ENCODE assay signal across 1 cellular context in the genomic region with DNA sequence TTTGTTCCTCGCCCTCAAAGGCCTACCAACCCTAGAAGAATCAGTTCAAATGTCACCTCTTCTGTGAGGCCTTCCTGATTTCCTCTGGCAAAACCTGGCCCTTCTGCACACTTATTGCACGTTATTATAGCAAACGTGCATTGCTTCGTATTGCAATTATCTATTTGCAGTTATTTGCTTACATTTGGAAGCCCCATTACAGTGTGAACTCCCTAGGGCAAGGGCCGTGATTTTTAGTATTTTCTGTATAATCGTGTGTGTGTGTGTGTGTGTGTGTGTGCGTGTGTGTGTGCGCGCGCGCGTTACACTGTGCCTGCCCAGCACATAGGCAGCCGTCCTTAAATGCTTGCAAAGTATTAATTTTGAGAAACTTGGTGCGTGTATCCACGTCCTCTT.
TF ChIP-seq lines count a peak whose summit lies in the region.

No MANE protein-coding gene starts in this region.

TF ChIP-seq in HEK293, 187 proteins besides CTCF, POLR2A, EP300 and RAD21 (continued from another document and continues in another):
- TF ChIP-seq ZNF580 (tag by site-specific recombination; IDR thresholded peaks at IDR 0.05) (no peak), ZNF785 (tag by site-specific recombination; IDR thresholded peaks at IDR 0.05) (no peak), ZNF274 (IDR thresholded peaks at IDR 0.05; ENCODE audit: low read length) (no peak), ZNF274 (tag by site-specific recombination; IDR thresholded peaks at IDR 0.05; ENCODE audit: borderline replicate concordance) (no peak), GLIS2 (tag by site-specific recombination; IDR thresholded peaks at IDR 0.05) (no peak), ZNF600 (tag by site-specific recombination; IDR thresholded peaks at IDR 0.05) (no peak), ZBTB20 (tag by site-specific recombination; IDR thresholded peaks at IDR 0.05) (no peak), ZNF747 (tag by site-specific recombination; IDR thresholded peaks at IDR 0.05) (no peak), ZNF292 (tag by site-specific recombination; IDR thresholded peaks at IDR 0.05; ENCODE audit: borderline replicate concordance, low read depth) (no peak), ZBTB48 (tag by site-specific recombination; IDR thresholded peaks at IDR 0.05) (peak; percentile 61), ZNF121 (tag by site-specific recombination; IDR thresholded peaks at IDR 0.05) (no peak), ZNF473 (tag by site-specific recombination; IDR thresholded peaks at IDR 0.05) (no peak), ZNF214 (tag by site-specific recombination; IDR thresholded peaks at IDR 0.05; ENCODE audit: borderline replicate concordance) (no peak), ZNF571 (tag by site-specific recombination; IDR thresholded peaks at IDR 0.05) (no peak), PRDM1 (tag by site-specific recombination; IDR thresholded peaks at IDR 0.05) (no peak), ZNF555 (tag by site-specific recombination; conservative IDR thresholded peaks at IDR 0.05) (no peak), BCL11B (tag by site-specific recombination; IDR thresholded peaks at IDR 0.05; ENCODE audit: low read depth) (no peak), ZNF837 (tag by site-specific recombination; IDR thresholded peaks at IDR 0.05) (no peak), PBX3 (CRISPR knock-in tag; IDR thresholded peaks at IDR 0.05) (no peak), ZNF529 (tag by site-specific recombination; IDR thresholded peaks at IDR 0.05; ENCODE audit: insufficient replicate concordance) (no peak), BCL11A (tag by site-specific recombination; IDR thresholded peaks at IDR 0.05; ENCODE audit: low read depth) (no peak), ZNF549 (tag by site-specific recombination; IDR thresholded peaks at IDR 0.05) (no peak), ZFP3 (tag by site-specific recombination; IDR thresholded peaks at IDR 0.05; ENCODE audit: low read depth) (no peak), ZNF16 (tag by site-specific recombination; IDR thresholded peaks at IDR 0.05; ENCODE audit: low read depth) (no peak), ZFP69B (tag by site-specific recombination; IDR thresholded peaks at IDR 0.05) (no peak), EGR2 (tag by site-specific recombination; IDR thresholded peaks at IDR 0.05; ENCODE audit: low read depth) (no peak), ZNF157 (tag by site-specific recombination; IDR thresholded peaks at IDR 0.05) (no peak), ZNF404 (tag by site-specific recombination; IDR thresholded peaks at IDR 0.05) (no peak), ZNF677 (tag by site-specific recombination; IDR thresholded peaks at IDR 0.05) (no peak), ZNF530 (tag by site-specific recombination; IDR thresholded peaks at IDR 0.05; ENCODE audit: low read depth) (no peak), ZNF776 (tag by site-specific recombination; IDR thresholded peaks at IDR 0.05; ENCODE audit: borderline replicate concordance) (no peak), ZNF132 (tag by site-specific recombination; IDR thresholded peaks at IDR 0.05; ENCODE audit: borderline replicate concordance) (no peak), ZNF248 (tag by site-specific recombination; IDR thresholded peaks at IDR 0.05) (no peak), RBAK (tag by site-specific recombination; IDR thresholded peaks at IDR 0.05) (no peak), ZNF155 (tag by site-specific recombination; IDR thresholded peaks at IDR 0.05) (no peak), IKZF3 (tag by site-specific recombination; IDR thresholded peaks at IDR 0.05) (no peak), ZNF768 (tag by site-specific recombination; IDR thresholded peaks at IDR 0.05) (no peak), ZNF18 (tag by site-specific recombination; IDR thresholded peaks at IDR 0.05) (peak; percentile 70; the same call in 1 of the 2 replicates), ZNF335 (tag by site-specific recombination; conservative IDR thresholded peaks at IDR 0.05) (peak; percentile 92), KLF9 (tag by site-specific recombination; IDR thresholded peaks at IDR 0.05; ENCODE audit: low read depth) (no peak), ZBTB1 (tag by site-specific recombination; IDR thresholded peaks at IDR 0.05) (no peak), GLI4 (tag by site-specific recombination; IDR thresholded peaks at IDR 0.05) (0 out of 2 replicates have a peak, but pooled peaks have one; percentile 85), ZFP41 (tag by site-specific recombination; IDR thresholded peaks at IDR 0.05; ENCODE audit: borderline replicate concordance) (no peak), ZNF658 (tag by site-specific recombination; IDR thresholded peaks at IDR 0.05) (no peak), ZNF623 (tag by site-specific recombination; IDR thresholded peaks at IDR 0.05) (no peak), HOXA7 (CRISPR knock-in tag; IDR thresholded peaks at IDR 0.05; ENCODE audit: borderline replicate concordance) (no peak), ZNF354C (tag by site-specific recombination; IDR thresholded peaks at IDR 0.05; ENCODE audit: borderline replicate concordance, low read depth) (no peak), ZNF449 (tag by site-specific recombination; IDR thresholded peaks at IDR 0.05) (no peak), ZBTB17 (tag by site-specific recombination; IDR thresholded peaks at IDR 0.05) (no peak), ZBTB8A (tag by site-specific recombination; IDR thresholded peaks at IDR 0.05) (no peak), ZNF19 (tag by site-specific recombination; IDR thresholded peaks at IDR 0.05; ENCODE audit: low read depth) (no peak), ZNF558 (tag by site-specific recombination; IDR thresholded peaks at IDR 0.05) (0 out of 2 replicates have a peak, but pooled peaks have one; percentile 19), OSR2 (tag by site-specific recombination; IDR thresholded peaks at IDR 0.05) (no peak)
- TF ChIP-seq, protein P1, sequence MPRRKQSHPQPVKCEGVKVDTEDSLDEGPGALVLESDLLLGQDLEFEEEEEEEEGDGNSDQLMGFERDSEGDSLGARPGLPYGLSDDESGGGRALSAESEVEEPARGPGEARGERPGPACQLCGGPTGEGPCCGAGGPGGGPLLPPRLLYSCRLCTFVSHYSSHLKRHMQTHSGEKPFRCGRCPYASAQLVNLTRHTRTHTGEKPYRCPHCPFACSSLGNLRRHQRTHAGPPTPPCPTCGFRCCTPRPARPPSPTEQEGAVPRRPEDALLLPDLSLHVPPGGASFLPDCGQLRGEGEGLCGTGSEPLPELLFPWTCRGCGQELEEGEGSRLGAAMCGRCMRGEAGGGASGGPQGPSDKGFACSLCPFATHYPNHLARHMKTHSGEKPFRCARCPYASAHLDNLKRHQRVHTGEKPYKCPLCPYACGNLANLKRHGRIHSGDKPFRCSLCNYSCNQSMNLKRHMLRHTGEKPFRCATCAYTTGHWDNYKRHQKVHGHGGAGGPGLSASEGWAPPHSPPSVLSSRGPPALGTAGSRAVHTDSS (tag by site-specific recombination; IDR thresholded peaks at IDR 0.05): no peak
- TF ChIP-seq, protein P2, sequence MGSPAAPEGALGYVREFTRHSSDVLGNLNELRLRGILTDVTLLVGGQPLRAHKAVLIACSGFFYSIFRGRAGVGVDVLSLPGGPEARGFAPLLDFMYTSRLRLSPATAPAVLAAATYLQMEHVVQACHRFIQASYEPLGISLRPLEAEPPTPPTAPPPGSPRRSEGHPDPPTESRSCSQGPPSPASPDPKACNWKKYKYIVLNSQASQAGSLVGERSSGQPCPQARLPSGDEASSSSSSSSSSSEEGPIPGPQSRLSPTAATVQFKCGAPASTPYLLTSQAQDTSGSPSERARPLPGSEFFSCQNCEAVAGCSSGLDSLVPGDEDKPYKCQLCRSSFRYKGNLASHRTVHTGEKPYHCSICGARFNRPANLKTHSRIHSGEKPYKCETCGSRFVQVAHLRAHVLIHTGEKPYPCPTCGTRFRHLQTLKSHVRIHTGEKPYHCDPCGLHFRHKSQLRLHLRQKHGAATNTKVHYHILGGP (tag by site-specific recombination; IDR thresholded peaks at IDR 0.05): no peak
- TF ChIP-seq, protein P3, sequence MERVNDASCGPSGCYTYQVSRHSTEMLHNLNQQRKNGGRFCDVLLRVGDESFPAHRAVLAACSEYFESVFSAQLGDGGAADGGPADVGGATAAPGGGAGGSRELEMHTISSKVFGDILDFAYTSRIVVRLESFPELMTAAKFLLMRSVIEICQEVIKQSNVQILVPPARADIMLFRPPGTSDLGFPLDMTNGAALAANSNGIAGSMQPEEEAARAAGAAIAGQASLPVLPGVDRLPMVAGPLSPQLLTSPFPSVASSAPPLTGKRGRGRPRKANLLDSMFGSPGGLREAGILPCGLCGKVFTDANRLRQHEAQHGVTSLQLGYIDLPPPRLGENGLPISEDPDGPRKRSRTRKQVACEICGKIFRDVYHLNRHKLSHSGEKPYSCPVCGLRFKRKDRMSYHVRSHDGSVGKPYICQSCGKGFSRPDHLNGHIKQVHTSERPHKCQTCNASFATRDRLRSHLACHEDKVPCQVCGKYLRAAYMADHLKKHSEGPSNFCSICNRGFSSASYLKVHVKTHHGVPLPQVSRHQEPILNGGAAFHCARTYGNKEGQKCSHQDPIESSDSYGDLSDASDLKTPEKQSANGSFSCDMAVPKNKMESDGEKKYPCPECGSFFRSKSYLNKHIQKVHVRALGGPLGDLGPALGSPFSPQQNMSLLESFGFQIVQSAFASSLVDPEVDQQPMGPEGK (tag by site-specific recombination; IDR thresholded peaks at IDR 0.05): no peak
- TF ChIP-seq, protein P4, sequence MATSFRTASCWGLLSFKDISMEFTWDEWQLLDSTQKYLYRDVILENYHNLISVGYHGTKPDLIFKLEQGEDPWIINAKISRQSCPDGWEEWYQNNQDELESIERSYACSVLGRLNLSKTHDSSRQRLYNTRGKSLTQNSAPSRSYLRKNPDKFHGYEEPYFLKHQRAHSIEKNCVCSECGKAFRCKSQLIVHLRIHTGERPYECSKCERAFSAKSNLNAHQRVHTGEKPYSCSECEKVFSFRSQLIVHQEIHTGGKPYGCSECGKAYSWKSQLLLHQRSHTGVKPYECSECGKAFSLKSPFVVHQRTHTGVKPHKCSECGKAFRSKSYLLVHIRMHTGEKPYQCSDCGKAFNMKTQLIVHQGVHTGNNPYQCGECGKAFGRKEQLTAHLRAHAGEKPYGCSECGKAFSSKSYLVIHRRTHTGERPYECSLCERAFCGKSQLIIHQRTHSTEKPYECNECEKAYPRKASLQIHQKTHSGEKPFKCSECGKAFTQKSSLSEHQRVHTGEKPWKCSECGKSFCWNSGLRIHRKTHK (tag by site-specific recombination; IDR thresholded peaks at IDR 0.05): no peak
- TF ChIP-seq, protein P5, sequence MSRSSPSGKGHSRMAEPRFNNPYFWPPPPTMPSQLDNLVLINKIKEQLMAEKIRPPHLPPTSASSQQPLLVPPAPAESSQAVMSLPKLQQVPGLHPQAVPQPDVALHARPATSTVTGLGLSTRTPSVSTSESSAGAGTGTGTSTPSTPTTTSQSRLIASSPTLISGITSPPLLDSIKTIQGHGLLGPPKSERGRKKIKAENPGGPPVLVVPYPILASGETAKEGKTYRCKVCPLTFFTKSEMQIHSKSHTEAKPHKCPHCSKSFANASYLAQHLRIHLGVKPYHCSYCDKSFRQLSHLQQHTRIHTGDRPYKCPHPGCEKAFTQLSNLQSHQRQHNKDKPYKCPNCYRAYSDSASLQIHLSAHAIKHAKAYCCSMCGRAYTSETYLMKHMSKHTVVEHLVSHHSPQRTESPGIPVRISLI (tag by site-specific recombination; IDR thresholded peaks at IDR 0.05): 0 out of 2 replicates have a peak, but pooled peaks have one; percentile 29
- TF ChIP-seq, protein P6, sequence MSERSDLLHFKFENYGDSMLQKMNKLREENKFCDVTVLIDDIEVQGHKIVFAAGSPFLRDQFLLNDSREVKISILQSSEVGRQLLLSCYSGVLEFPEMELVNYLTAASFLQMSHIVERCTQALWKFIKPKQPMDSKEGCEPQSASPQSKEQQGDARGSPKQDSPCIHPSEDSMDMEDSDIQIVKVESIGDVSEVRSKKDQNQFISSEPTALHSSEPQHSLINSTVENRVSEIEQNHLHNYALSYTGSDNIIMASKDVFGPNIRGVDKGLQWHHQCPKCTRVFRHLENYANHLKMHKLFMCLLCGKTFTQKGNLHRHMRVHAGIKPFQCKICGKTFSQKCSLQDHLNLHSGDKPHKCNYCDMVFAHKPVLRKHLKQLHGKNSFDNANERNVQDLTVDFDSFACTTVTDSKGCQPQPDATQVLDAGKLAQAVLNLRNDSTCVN (tag by site-specific recombination; optimal IDR thresholded peaks at IDR 0.05): peak; percentile 36
